Comparison of ENCODE assay signal across 8 cellular contexts in genomic region chr1:92831368-92831761, GRCh38.
DNase-seq lines count a peak whose midpoint lies in the region; ATAC-seq and TF ChIP-seq lines count a peak whose summit lies in the region.

No MANE protein-coding gene starts in this region.

- H3F3A ChIP-seq in DOHH2 (ENCODE audit: control insufficient read depth, insufficient read depth): peaks cover 29% of the 10 kb centered on the region

- peaks cover 33% of the 10 kb centered on the region for H4K20me1 ChIP-seq in DOHH2 (ENCODE audit: control insufficient read depth, insufficient read depth, low read depth, low read length)

- CTCF ChIA-PET in RWPE1 (lab: Yijun Ruan, JAX): interaction anchor here (0.5 to 1.0 kb wide), 5 partner anchors 12 to 349 kb away, joined by 3 read pairs; no protein-coding TSS in a partner anchor

- POLR2A ChIA-PET in RWPE1 (lab: Yijun Ruan, JAX; ENCODE audit: low non-redundant PET): interaction anchor here (0.6 to 1.0 kb wide), 8 partner anchors 17 to 131 kb away, joined by 3 to 5 read pairs (median 4); partner anchors contain the start of gene EVI5

- peaks cover 45% of the 10 kb centered on the region for H3K36me3 ChIP-seq in DOHH2 (ENCODE audit: control insufficient read depth, low read length)
- peaks cover 19% of the 10 kb centered on the region for H3K36me3 ChIP-seq in neutrophil

- H3K9me2 ChIP-seq in DOHH2 (replicated peaks; ENCODE audit: control insufficient read depth, low read length): no peaks in the 10 kb centered on the region

- DNase-seq in LNCaP clone FGC (ENCODE audit: low read depth) (no peak), choroid plexus epithelial cell (ENCODE audit: low read depth) (no peak), RWPE1 (ENCODE audit: low spot score) (no peak)

- H3K27ac ChIP-seq in DOHH2 (ENCODE audit: low read depth, low read length) (no peak overlapping the region), neutrophil (no peak overlapping the region), RWPE1 (no peak overlapping the region; the same call in 1 of the 2 replicates)

- H3K4me2 ChIP-seq in DOHH2 (ENCODE audit: low read length): peak overlapping the region; percentile 48

- TF ChIP-seq CTCF in DOHH2 (IDR thresholded peaks at IDR 0.05; ENCODE audit: low read depth, low read length, poor library complexity, severe bottlenecking) (no peak), LNCaP clone FGC (IDR thresholded peaks at IDR 0.05; ENCODE audit: control insufficient read depth, extremely low read depth, insufficient read depth) (no peak), choroid plexus epithelial cell (conservative IDR thresholded peaks at IDR 0.05; ENCODE audit: low read depth, low read length) (no peak), neutrophil (IDR thresholded peaks at IDR 0.05) (no peak), RWPE1 (conservative IDR thresholded peaks at IDR 0.05; ENCODE audit: low read depth) (no peak)

- H3K4me3 ChIP-seq in DOHH2 (ENCODE audit: low read length): peak overlapping the region; percentile 90
- peak overlapping the region; percentile 100 for H3K4me3 ChIP-seq in LNCaP clone FGC (ENCODE audit: low read depth, low read length)
- peak overlapping the region; percentile 98 for H3K4me3 ChIP-seq in choroid plexus epithelial cell (ENCODE audit: low read depth, low read length)
- H3K4me3 ChIP-seq in neutrophil (ENCODE audit: low read depth in 1 of 2, low read length in 1 of 2): peak overlapping the region; percentile 87 to 95

- H3K9me3 ChIP-seq in DOHH2 (ENCODE audit: control insufficient read depth, insufficient read depth, low read length): no peaks in the 10 kb centered on the region
- H3K9me3 ChIP-seq in neutrophil: no peaks in the 10 kb centered on the region

- H3K27me3 ChIP-seq in DOHH2 (ENCODE audit: control insufficient read depth, low read length) (no peaks in the 10 kb centered on the region), neutrophil (no peaks in the 10 kb centered on the region)

- peaks cover 46% of the 10 kb centered on the region for H3K79me2 ChIP-seq in DOHH2 (ENCODE audit: control insufficient read depth, low read length)

- ATAC-seq in HG02981 (IDR thresholded peaks at IDR 0.05; ENCODE audit: unreplicated experiment): no peak
- ATAC-seq in GM21526 (IDR thresholded peaks at IDR 0.05; ENCODE audit: low FRiP score, unreplicated experiment): no peak
- ATAC-seq in HG02642 (IDR thresholded peaks at IDR 0.05; ENCODE audit: poor library complexity, unreplicated experiment): no peak

- peaks cover 37% of the 10 kb centered on the region for H3K4me1 ChIP-seq in DOHH2 (ENCODE audit: control insufficient read depth, low read length)
- peaks cover 16 to 17% of the 10 kb centered on the region in 2 experiments for H3K4me1 ChIP-seq in neutrophil (ENCODE audit: control insufficient read depth in 1 of 2, insufficient read depth in 1 of 2, low read depth in 1 of 2, low read length in 1 of 2)
